In genomic region chr17:50614471-50615051, GRCh38 we compare ENCODE assay signal across 18 cellular contexts. TPM values are rescaled to one million over a fixed set of nuclear protein-coding genes. Genes with fewer than 3 reads are reported as not detected.
"Had no signal": no experiment of that assay in that cellular context is flagged by ENCODE, and none has a peak within 500 bp of the region (broad histone marks: within the 10 kb centered on the region; RNA-seq: fewer than 3 reads in every experiment).

No MANE protein-coding gene starts in this region.

- H3K9me3 ChIP-seq: body of pancreas, mucosa of descending colon, spleen, thyroid gland had no signal

- FAIRE-seq: colon had no signal

- H3K4me3 Mint-ChIP-seq: activated CD4-positive, alpha-beta memory T cell treated with anti-CD3 and anti-CD28 coated beads, Interleukin-2, amount 10 ng/mL, durations not matched to agents 7 days and 5 days; activated CD4-positive, alpha-beta T cell treated with anti-CD3 and anti-CD28 coated beads for 36 hours; activated naive CD4-positive, alpha-beta T cell treated with anti-CD3 and anti-CD28 coated beads, Interleukin-2, amount 50 U/mL, for 24 hours; activated T-cell treated with anti-CD3 and anti-CD28 coated beads, Interleukin-2, amount 50 U/mL, for 4 hours; stimulated activated naive B cell treated with anti-CD40 and anti-IgM and Interleukin-4, amounts not matched to agents 10 μg/mL and 1 μg/mL and 100 μg/mL, for 72 hours had no signal

- DNase-seq: activated CD4-positive, alpha-beta memory T cell treated with anti-CD3 and anti-CD28 coated beads, Interleukin-2, amount 10 ng/mL, durations not matched to agents 7 days and 5 days; activated CD4-positive, alpha-beta T cell treated with anti-CD3 and anti-CD28 coated beads for 36 hours; activated effector memory CD4-positive, alpha-beta T cell treated with anti-CD3 and anti-CD28 coated beads, Interleukin-2, amount 50 U/mL, for 16 hours; activated T-cell treated with anti-CD3 and anti-CD28 coated beads, Interleukin-2, amount 50 U/mL, for 4 hours; body of pancreas; dorsolateral prefrontal cortex; left ventricle myocardium superior; mucosa of descending colon; naive B cell; occipital lobe; posterior cingulate gyrus; spleen; stimulated activated CD4-positive, alpha-beta T cell treated with anti-CD3 and anti-CD28 coated beads, Interleukin-4, amount 100 ng/mL, for 4 hours; stimulated activated naive B cell treated with anti-CD40 and anti-IgM and Interleukin-4, amounts not matched to agents 10 μg/mL and 1 μg/mL and 100 μg/mL, for 72 hours; thyroid gland had no signal

- H3K36me3 Mint-ChIP-seq: activated naive CD4-positive, alpha-beta T cell treated with anti-CD3 and anti-CD28 coated beads, Interleukin-2, amount 50 U/mL, for 24 hours; naive B cell; stimulated activated naive B cell treated with anti-CD40 and anti-IgM and Interleukin-4, amounts not matched to agents 10 μg/mL and 1 μg/mL and 100 μg/mL, for 72 hours had no signal

- H3K27ac Mint-ChIP-seq: activated CD4-positive, alpha-beta memory T cell treated with anti-CD3 and anti-CD28 coated beads, Interleukin-2, amount 10 ng/mL, durations not matched to agents 7 days and 5 days; activated CD4-positive, alpha-beta T cell treated with anti-CD3 and anti-CD28 coated beads for 36 hours; activated naive CD4-positive, alpha-beta T cell treated with anti-CD3 and anti-CD28 coated beads, Interleukin-2, amount 50 U/mL, for 24 hours; naive B cell; stimulated activated naive B cell treated with anti-CD40 and anti-IgM and Interleukin-4, amounts not matched to agents 10 μg/mL and 1 μg/mL and 100 μg/mL, for 72 hours had no signal

- H3K27me3 Mint-ChIP-seq: activated CD4-positive, alpha-beta T cell treated with anti-CD3 and anti-CD28 coated beads for 36 hours had no signal

- H3K36me3 ChIP-seq: spleen, thyroid gland had no signal

- ATAC-seq: activated CD4-positive, alpha-beta T cell treated with anti-CD3 and anti-CD28 coated beads for 36 hours; activated T-cell treated with anti-CD3 and anti-CD28 coated beads, Interleukin-2, amount 50 U/mL, for 4 hours; body of pancreas; mucosa of descending colon; stimulated activated naive B cell treated with anti-CD40 and anti-IgM and Interleukin-4, amounts not matched to agents 10 μg/mL and 1 μg/mL and 100 μg/mL, for 72 hours had no signal

- H3K4me3 ChIP-seq: body of pancreas, dorsolateral prefrontal cortex, mucosa of descending colon, spleen, thyroid gland had no signal

- H3K4me1 Mint-ChIP-seq: activated CD4-positive, alpha-beta T cell treated with anti-CD3 and anti-CD28 coated beads for 36 hours had no signal

- H3K4me1 ChIP-seq: body of pancreas had no signal

- H3K27me3 ChIP-seq: body of pancreas, thyroid gland had no signal

- H3K9me3 Mint-ChIP-seq: activated CD4-positive, alpha-beta memory T cell treated with anti-CD3 and anti-CD28 coated beads, Interleukin-2, amount 10 ng/mL, durations not matched to agents 7 days and 5 days; activated naive CD4-positive, alpha-beta T cell treated with anti-CD3 and anti-CD28 coated beads, Interleukin-2, amount 50 U/mL, for 24 hours; activated T-cell treated with anti-CD3 and anti-CD28 coated beads, Interleukin-2, amount 50 U/mL, for 4 hours; naive B cell; stimulated activated naive B cell treated with anti-CD40 and anti-IgM and Interleukin-4, amounts not matched to agents 10 μg/mL and 1 μg/mL and 100 μg/mL, for 72 hours had no signal

- H3K27ac ChIP-seq: body of pancreas, dorsolateral prefrontal cortex, spleen, thyroid gland had no signal

RNA-seq across cellular contexts. Expression of gene ABCC3, which starts 20.1 kb away (rescaled TPM):
- total RNA-seq: activated CD4-positive, alpha-beta T cell treated with anti-CD3 and anti-CD28 coated beads for 36 hours; T-helper 2 cell treated with Interferon-gamma antibody and Interleukin-4, amounts not matched to agents 100 ng/mL and 5 ng/mL, for 36 hours had no signal

RNA-seq across cellular contexts. Expression of gene CACNA1G, which starts 54.0 kb away (rescaled TPM):
- total RNA-seq: activated CD4-positive, alpha-beta memory T cell treated with anti-CD3 and anti-CD28 coated beads, Interleukin-2, amount 10 ng/mL, durations not matched to agents 7 days and 5 days; activated CD4-positive, alpha-beta T cell treated with anti-CD3 and anti-CD28 coated beads for 36 hours; T-helper 2 cell treated with Interferon-gamma antibody and Interleukin-4, amounts not matched to agents 100 ng/mL and 5 ng/mL, for 36 hours had no signal
